ENCODE assay signal across 2 cellular contexts in the genomic region with DNA sequence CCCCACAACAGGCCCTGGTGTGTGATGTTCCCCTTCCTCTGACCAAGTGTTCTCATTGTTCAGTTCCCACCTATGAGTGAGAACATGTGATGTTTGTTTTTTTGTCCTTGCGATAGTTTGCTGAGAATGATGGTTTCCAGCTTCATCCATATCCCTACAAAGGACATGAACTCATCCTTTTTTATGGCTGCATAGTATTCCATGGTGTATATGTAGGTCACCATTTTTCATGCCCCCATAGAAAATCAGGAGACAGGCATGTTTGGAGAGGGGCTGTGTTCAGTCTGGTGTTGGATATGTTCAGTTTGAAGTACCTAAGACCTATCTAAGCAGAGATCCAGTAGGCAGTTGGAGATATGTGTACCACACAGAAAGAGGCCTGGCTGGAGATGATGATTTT.
TF ChIP-seq lines count a peak whose summit lies in the region.

No MANE protein-coding gene starts in this region.

TF ChIP-seq in HEK293, 187 proteins besides CTCF, POLR2A, EP300 and RAD21:
- TF ChIP-seq ZNF146 (tag by site-specific recombination; IDR thresholded peaks at IDR 0.05) = peak; percentile 82

TF ChIP-seq in K562, 482 proteins besides CTCF, POLR2A, EP300 and RAD21:
- peak; percentile 56 for TF ChIP-seq ZNF146 (CRISPR knock-in tag; IDR thresholded peaks at IDR 0.05; ENCODE audit: unreplicated experiment)
